Comparison of ENCODE assay signal across 1 cellular context in genomic region chr9:69339620-69340019, GRCh38.
TF ChIP-seq lines count a peak whose summit lies in the region.

No MANE protein-coding gene starts in this region.

TF ChIP-seq in H1, 55 proteins besides CTCF, POLR2A, EP300 and RAD21:
- TF ChIP-seq ZNF274 (IDR thresholded peaks at IDR 0.05; ENCODE audit: borderline replicate concordance, extremely low read depth, low read length) (no peak), CHD7 (IDR thresholded peaks at IDR 0.05; ENCODE audit: insufficient replicate concordance, low read length) (no peak), CTBP2 (IDR thresholded peaks at IDR 0.05; ENCODE audit: borderline replicate concordance, insufficient read depth, insufficient read length, low read length) (no peak), MAX (IDR thresholded peaks at IDR 0.05) (no peak), ATF2 (IDR thresholded peaks at IDR 0.05; ENCODE audit: low read length) (no peak), PHF8 (conservative IDR thresholded peaks at IDR 0.05; ENCODE audit: low read depth, low read length) (no peak)
